1 cellular context compared by ENCODE assay signal in the genomic region with DNA sequence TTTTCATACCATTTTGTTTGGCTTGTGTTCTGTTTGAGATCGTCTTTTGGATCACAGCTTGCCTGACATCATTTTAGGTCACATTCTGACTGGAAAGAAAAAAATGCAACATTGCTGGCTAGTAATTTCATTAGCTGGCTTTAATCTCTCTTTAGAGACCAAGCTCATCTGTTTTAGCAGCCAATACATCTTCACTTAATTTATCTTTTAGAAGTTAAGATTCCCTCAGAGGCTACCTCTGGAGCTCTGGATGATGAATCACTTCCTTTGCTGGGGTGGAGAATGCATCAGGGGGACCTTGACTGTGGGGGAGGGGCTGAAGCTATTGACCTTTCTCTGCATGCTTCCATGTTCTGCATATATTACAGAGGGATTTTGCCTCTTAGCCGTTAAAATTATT.
TF ChIP-seq lines count a peak whose summit lies in the region.

No MANE protein-coding gene starts in this region.

TF ChIP-seq in SK-N-SH, 30 proteins besides CTCF, POLR2A, EP300 and RAD21 (continued from another document):
- TF ChIP-seq RXRA (IDR thresholded peaks at IDR 0.05; ENCODE audit: borderline replicate concordance, low read depth) (peak; percentile 94), JUND (IDR thresholded peaks at IDR 0.05) (peak; percentile 97), FOXJ3 (CRISPR knock-in tag; IDR thresholded peaks at IDR 0.05) (0 out of 2 replicates have a peak, but pooled peaks have one; percentile 50), GATA2 (CRISPR knock-in tag; IDR thresholded peaks at IDR 0.05) (peak; percentile 45; the same call in 1 of the 2 replicates), MEF2A (IDR thresholded peaks at IDR 0.05; ENCODE audit: borderline replicate concordance, low read depth) (0 out of 2 replicates have a peak, but pooled peaks have one; percentile 36), GABPA (IDR thresholded peaks at IDR 0.05; ENCODE audit: low read depth) (0 out of 2 replicates have a peak, but pooled peaks have one; percentile 8), POLR2AphosphoS5 (IDR thresholded peaks at IDR 0.05; ENCODE audit: low read depth, low read length) (peak; percentile 88; the same call in 1 of the 2 replicates)
- TF ChIP-seq, protein P1, sequence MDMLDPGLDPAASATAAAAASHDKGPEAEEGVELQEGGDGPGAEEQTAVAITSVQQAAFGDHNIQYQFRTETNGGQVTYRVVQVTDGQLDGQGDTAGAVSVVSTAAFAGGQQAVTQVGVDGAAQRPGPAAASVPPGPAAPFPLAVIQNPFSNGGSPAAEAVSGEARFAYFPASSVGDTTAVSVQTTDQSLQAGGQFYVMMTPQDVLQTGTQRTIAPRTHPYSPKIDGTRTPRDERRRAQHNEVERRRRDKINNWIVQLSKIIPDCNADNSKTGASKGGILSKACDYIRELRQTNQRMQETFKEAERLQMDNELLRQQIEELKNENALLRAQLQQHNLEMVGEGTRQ (IDR thresholded peaks at IDR 0.05; ENCODE audit: borderline replicate concordance, low read depth, low read length): no peak
- TF ChIP-seq, protein P2, sequence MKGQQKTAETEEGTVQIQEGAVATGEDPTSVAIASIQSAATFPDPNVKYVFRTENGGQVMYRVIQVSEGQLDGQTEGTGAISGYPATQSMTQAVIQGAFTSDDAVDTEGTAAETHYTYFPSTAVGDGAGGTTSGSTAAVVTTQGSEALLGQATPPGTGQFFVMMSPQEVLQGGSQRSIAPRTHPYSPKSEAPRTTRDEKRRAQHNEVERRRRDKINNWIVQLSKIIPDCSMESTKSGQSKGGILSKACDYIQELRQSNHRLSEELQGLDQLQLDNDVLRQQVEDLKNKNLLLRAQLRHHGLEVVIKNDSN (IDR thresholded peaks at IDR 0.05; ENCODE audit: borderline replicate concordance, low read depth): no peak
- TF ChIP-seq, protein P3, sequence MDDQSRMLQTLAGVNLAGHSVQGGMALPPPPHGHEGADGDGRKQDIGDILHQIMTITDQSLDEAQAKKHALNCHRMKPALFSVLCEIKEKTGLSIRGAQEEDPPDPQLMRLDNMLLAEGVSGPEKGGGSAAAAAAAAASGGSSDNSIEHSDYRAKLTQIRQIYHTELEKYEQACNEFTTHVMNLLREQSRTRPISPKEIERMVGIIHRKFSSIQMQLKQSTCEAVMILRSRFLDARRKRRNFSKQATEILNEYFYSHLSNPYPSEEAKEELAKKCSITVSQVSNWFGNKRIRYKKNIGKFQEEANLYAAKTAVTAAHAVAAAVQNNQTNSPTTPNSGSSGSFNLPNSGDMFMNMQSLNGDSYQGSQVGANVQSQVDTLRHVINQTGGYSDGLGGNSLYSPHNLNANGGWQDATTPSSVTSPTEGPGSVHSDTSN (IDR thresholded peaks at IDR 0.05): peak; percentile 94
